In genomic region chr20:58328836-58329235, GRCh38 we compare ENCODE assay signal across 22 cellular contexts. TPM values are rescaled to one million over a fixed set of nuclear protein-coding genes. Genes with fewer than 3 reads are reported as not detected.
DNase-seq lines count a peak whose midpoint lies in the region; ATAC-seq, FAIRE-seq and TF ChIP-seq lines count a peak whose summit lies in the region.
"Had no signal": no experiment of that assay in that cellular context is flagged by ENCODE, and none has a peak within 500 bp of the region (broad histone marks: within the 10 kb centered on the region; RNA-seq: fewer than 3 reads in every experiment).

No MANE protein-coding gene starts in this region.

- H4K8ac ChIP-seq in H9 (replicated peaks; ENCODE audit: insufficient read length, low read depth, low read length): no peak overlapping the region

- no peak overlapping the region for H2BK20ac ChIP-seq in H9 (ENCODE audit: low read depth, low read length, poor library complexity, severe bottlenecking)

- DNase-seq in H9 (no peak), NCI-H526 (lab: John Stamatoyannopoulos, UW) (peak; percentile 43 to 50), endodermal cell (peak; percentile 52), smooth muscle cell (lab: John Stamatoyannopoulos, UW; ENCODE audit: unreplicated experiment) (no peak), RCC 7860 (ENCODE audit: low spot score) (no peak)
- DNase-seq: CD4-positive, alpha-beta T cell; COR-L47; DMS 273 treated with DMSO at 0.1 percent for 48 hours; DMS79 treated with DMSO at 0.1 percent for 48 hours; MV-4-11; NCI-H1105 treated with DMSO at 0.1 percent for 48 hours; NCI-H2029 treated with DMSO at 0.1 percent for 48 hours; NCI-H226; NCI-H510A treated with DMSO at 0.1 percent for 48 hours; NCI-H82 had no signal

- H3K23ac ChIP-seq in H9 (ENCODE audit: insufficient read length, low read depth, low read length): no peak overlapping the region

- H2AFZ ChIP-seq in H9 (ENCODE audit: low read length) (no peak overlapping the region), smooth muscle cell (ENCODE audit: low read depth) (no peak overlapping the region)

- H3K79me1 ChIP-seq in H9 (ENCODE audit: insufficient read depth, low read depth, low read length, poor library complexity, severe bottlenecking): peaks cover 5% of the 10 kb centered on the region

- no peak overlapping the region for H4K91ac ChIP-seq in H9 (ENCODE audit: insufficient read length, low read depth, low read length)

- no peak overlapping the region for H3K4me3 Mint-ChIP-seq in H9
- H3K4me3 Mint-ChIP-seq in endodermal cell: no peak overlapping the region
- H3K4me3 Mint-ChIP-seq: CD4-positive, alpha-beta T cell; IgD-negative memory B cell had no signal

- H3K36me3 ChIP-seq in endodermal cell (ENCODE audit: control insufficient read depth, insufficient read depth, low read length) (peaks cover 11% of the 10 kb centered on the region), smooth muscle cell (ENCODE audit: low read depth) (no peaks in the 10 kb centered on the region)
- H3K36me3 ChIP-seq: HAP-1 had no signal

- H3K23me2 ChIP-seq in H9 (ENCODE audit: insufficient read length, low read depth, low read length, poor library complexity, severe bottlenecking): no peaks in the 10 kb centered on the region

- H3K9ac ChIP-seq in H9 (ENCODE audit: extremely low read depth, insufficient read length, low read length): no peak overlapping the region
- no peak overlapping the region for H3K9ac ChIP-seq in endodermal cell (ENCODE audit: extremely low read depth, low read length, poor library complexity, severe bottlenecking)
- H3K9ac ChIP-seq in smooth muscle cell (ENCODE audit: low read depth): no peak overlapping the region
- H3K9ac ChIP-seq: BLaER1 had no signal

- H4K20me1 ChIP-seq in H9 (ENCODE audit: control insufficient read depth, insufficient read depth, insufficient read length): no peaks in the 10 kb centered on the region
- peaks cover 100% of the 10 kb centered on the region for H4K20me1 ChIP-seq in smooth muscle cell (ENCODE audit: low read depth)

- no peak overlapping the region for H3K18ac ChIP-seq in H9 (ENCODE audit: insufficient read length, low read depth, low read length)

- peaks cover 14 to 15% of the 10 kb centered on the region in 2 experiments for H3K4me1 Mint-ChIP-seq in H9
- peaks cover 45% of the 10 kb centered on the region for H3K4me1 Mint-ChIP-seq in endodermal cell

- no peak overlapping the region for H2BK12ac ChIP-seq in H9 (ENCODE audit: insufficient read length, low read depth, low read length)

- H3K27ac Mint-ChIP-seq in H9 (peak overlapping the region; percentile 9 to 93 (median 67); a peak in 3 of 7 replicates), endodermal cell (peak overlapping the region; percentile 79)
- H3K27ac Mint-ChIP-seq: CD4-positive, alpha-beta T cell had no signal

- ATAC-seq in HG02678 (IDR thresholded peaks at IDR 0.05; ENCODE audit: unreplicated experiment) (no peak), GM21737 (IDR thresholded peaks at IDR 0.05; ENCODE audit: unreplicated experiment) (no peak)
- ATAC-seq: GM12878, Right ventricle myocardium inferior had no signal

- TF ChIP-seq CTCF in H9 (conservative IDR thresholded peaks at IDR 0.05) (no peak), endodermal cell (conservative IDR thresholded peaks at IDR 0.05) (no peak), smooth muscle cell (IDR thresholded peaks at IDR 0.05; ENCODE audit: borderline replicate concordance, insufficient read depth, poor library complexity, severe bottlenecking) (no peak)

- H3K79me2 ChIP-seq in H9 (ENCODE audit: insufficient read depth, low read length) (peaks cover 3% of the 10 kb centered on the region; the same call in 1 of the 2 replicates), smooth muscle cell (ENCODE audit: low read depth) (peaks cover 74% of the 10 kb centered on the region)

- H3F3A ChIP-seq in smooth muscle cell (ENCODE audit: low read depth): no peaks in the 10 kb centered on the region

- H2BK15ac ChIP-seq in H9 (ENCODE audit: low read depth, low read length): no peak overlapping the region

- H3K4me3 ChIP-seq in endodermal cell (ENCODE audit: low read length) (peak overlapping the region; percentile 70), smooth muscle cell (no peak overlapping the region)
- H3K4me3 ChIP-seq: BLaER1, GM12878, HAP-1 had no signal

- H3K9me3 ChIP-seq in H9 (ENCODE audit: control insufficient read depth, low read depth, low read length) (no peaks in the 10 kb centered on the region), endodermal cell (ENCODE audit: control insufficient read depth, low read length) (no peaks in the 10 kb centered on the region), smooth muscle cell (replicated peaks; ENCODE audit: low read depth) (no peaks in the 10 kb centered on the region)
- H3K9me3 ChIP-seq: BLaER1, HAP-1 had no signal

- H3K14ac ChIP-seq in H9 (ENCODE audit: insufficient read depth, low read length): no peak overlapping the region

- H3T11ph ChIP-seq in H9 (ENCODE audit: low read length): no peak overlapping the region

- H3K27me3 ChIP-seq in H9 (ENCODE audit: insufficient read depth, low read length) (no peaks in the 10 kb centered on the region), endodermal cell (ENCODE audit: control insufficient read depth, insufficient read depth, low read length, poor library complexity, severe bottlenecking) (no peaks in the 10 kb centered on the region), smooth muscle cell (ENCODE audit: low read depth) (no peaks in the 10 kb centered on the region)
- H3K27me3 ChIP-seq: BLaER1 had no signal

- no peak overlapping the region for H3K4ac ChIP-seq in H9 (ENCODE audit: low read depth, low read length)

- no peak overlapping the region for H2BK120ac ChIP-seq in H9 (ENCODE audit: low read depth, low read length, poor library complexity, severe bottlenecking)

- no peaks in the 10 kb centered on the region; the same call in 1 of the 2 replicates for H3K4me1 ChIP-seq in H9 (ENCODE audit: insufficient read depth, low read length)
- peaks cover 9% of the 10 kb centered on the region for H3K4me1 ChIP-seq in endodermal cell (ENCODE audit: control insufficient read depth, insufficient read depth, low read length)
- no peaks in the 10 kb centered on the region for H3K4me1 ChIP-seq in smooth muscle cell (ENCODE audit: low read depth)
- H3K4me1 ChIP-seq: BLaER1, HAP-1 had no signal

- no peak overlapping the region for H2AK5ac ChIP-seq in H9 (ENCODE audit: insufficient read length, low read length)

- no peak overlapping the region for H3K4me2 ChIP-seq in H9 (ENCODE audit: insufficient read depth, insufficient read length, low read length)
- H3K4me2 ChIP-seq in smooth muscle cell: peak overlapping the region; percentile 30
- H3K4me2 ChIP-seq: BLaER1 had no signal

- WGBS in H9 (ENCODE audit: extremely low coverage, insufficient read length, low lambda C conversion rate): no CpG with 5 or more reads among the region's 7 CpGs
- WGBS in endodermal cell (ENCODE audit: insufficient coverage in 1 of 2, insufficient read length in 1 of 2), 2 experiments: 61% methylated on average over 6 to 7 of the region's 7 CpGs
- WGBS in smooth muscle cell (ENCODE audit: low lambda C conversion rate): 52% methylated on average over 7 of the region's 7 CpGs

- H3K9me3 Mint-ChIP-seq in H9 (no peaks in the 10 kb centered on the region), endodermal cell (no peaks in the 10 kb centered on the region)
- H3K9me3 Mint-ChIP-seq: CD4-positive, alpha-beta T cell; IgD-negative memory B cell had no signal

- no peak for FAIRE-seq in RCC 7860 (lab: Jason Lieb, UNC)
- FAIRE-seq: GM12878 had no signal

- H3K27ac ChIP-seq in H9 (ENCODE audit: insufficient read length, low read depth, low read length) (no peak overlapping the region), endodermal cell (ENCODE audit: low read depth, low read length) (no peak overlapping the region), smooth muscle cell (ENCODE audit: low read depth) (no peak overlapping the region)
- H3K27ac ChIP-seq: BLaER1 had no signal

- no peak overlapping the region for H3K56ac ChIP-seq in H9 (ENCODE audit: insufficient read length, low read depth, low read length)

- H3K27me3 Mint-ChIP-seq in H9 (ENCODE audit: low read depth) (no peaks in the 10 kb centered on the region), endodermal cell (ENCODE audit: insufficient read depth) (no peaks in the 10 kb centered on the region)
- H3K27me3 Mint-ChIP-seq: CD4-positive, alpha-beta T cell; IgD-negative memory B cell had no signal

- 0 out of 7 replicates have a peak, but pooled peaks cover 0 to 1% (median 0%) of the 10 kb centered on the region in 3 experiments for H3K36me3 Mint-ChIP-seq in H9 (ENCODE audit: insufficient read depth in 1 of 3, low read depth in 3 of 3)
- peaks cover 6% of the 10 kb centered on the region for H3K36me3 Mint-ChIP-seq in endodermal cell (ENCODE audit: low read depth)

- no peak overlapping the region for H2BK5ac ChIP-seq in H9 (ENCODE audit: insufficient read length, low read length)

- no peak overlapping the region for H4K5ac ChIP-seq in H9 (ENCODE audit: insufficient read length, low read depth, low read length)

RNA-seq across cellular contexts. Expression of gene RAB22A, which starts 19.3 kb away (rescaled TPM):
- 5.7 and 6.3 TPM in 2 replicates for total RNA-seq in H9 (2021)
- 10 to 100 TPM in 1 of 2 donors, 1 to 10 TPM in 1; 8.4 to 11.6 TPM for total RNA-seq in endodermal cell
- 9.2 TPM for polyA plus RNA-seq in endodermal cell (2013, experiment 1 of 2)
- 10.2 TPM for polyA plus RNA-seq in endodermal cell (2013, experiment 2 of 2)
- total RNA-seq in smooth muscle cell: 23.7 and 25.0 TPM in 2 replicates
- 14.0 and 17.3 TPM in 2 replicates for polyA plus RNA-seq in smooth muscle cell

Comparison
In these comparisons a context has a peak if more than half of its experiments do, and no peak if none do; other contexts are left out.
1. DNase-seq: peak in NCI-H526 (2 of 2) and endodermal cell (single experiment); none in H9 (single experiment), smooth muscle cell (single experiment) and RCC 7860 (single experiment).